Comparison of ENCODE assay signal across 8 cellular contexts in genomic region chr2:105795575-105795934, GRCh38. TPM values are rescaled to one million over a fixed set of nuclear protein-coding genes. Genes with fewer than 3 reads are reported as not detected.
DNase-seq lines count a peak whose midpoint lies in the region; ATAC-seq and TF ChIP-seq lines count a peak whose summit lies in the region.

No MANE protein-coding gene starts in this region.

- H3K9me3 ChIP-seq in DND-41 (ENCODE audit: insufficient read depth, low read length, severe bottlenecking), result no peaks in the 10 kb centered on the region

- H3K36me3 ChIP-seq in DND-41 (ENCODE audit: insufficient read depth, low read length) (no peaks in the 10 kb centered on the region), KMS-11 (ENCODE audit: insufficient read depth) (no peaks in the 10 kb centered on the region)

- H3K4me3 Mint-ChIP-seq in mesothelial cell of epicardium, result no peak overlapping the region

- H3K9me3 Mint-ChIP-seq in mesothelial cell of epicardium, result no peaks in the 10 kb centered on the region

- in situ Hi-C loops in ACHN (cut with HindIII; ENCODE audit: low pct_ligation_motif_present, low pct_unique_long_range_greater_than_20kb, low sequenced_read_pairs), result no loop called here

- peaks cover 80% of the 10 kb centered on the region for H3K4me1 ChIP-seq in DND-41 (ENCODE audit: insufficient read depth, low read length)
- peaks cover 100% of the 10 kb centered on the region for H3K4me1 ChIP-seq in KMS-11 (ENCODE audit: low read depth, poor library complexity, severe bottlenecking)

- H3K9ac ChIP-seq in DND-41 (ENCODE audit: low read depth, low read length) (peak overlapping the region; percentile 58), KMS-11 (peak overlapping the region; percentile 77; the same call in 1 of the 2 replicates)

- DNase-seq in DND-41 (peak; percentile 42), mesothelial cell of epicardium (ENCODE audit: low spot score in 2 of 2, unreplicated experiment in 2 of 2) (no peak), ACHN (no peak), inferior parietal cortex (ENCODE audit: extremely low spot score) (no peak)
- DNase-seq in activated CD8-positive, alpha-beta memory T cell treated with anti-CD3 and anti-CD28 coated beads, Interleukin-2, amount 50 U/mL, for 4 hours, result peak; percentile 52

- H3K27ac ChIP-seq in DND-41 (ENCODE audit: low read length) (peak overlapping the region; percentile 99), KMS-11 (peak overlapping the region; percentile 97)

- H3K36me3 Mint-ChIP-seq in mesothelial cell of epicardium, result no peaks in the 10 kb centered on the region

- H3K79me2 ChIP-seq in DND-41 (ENCODE audit: insufficient read depth, low read length) (peaks cover 72% of the 10 kb centered on the region), KMS-11 (ENCODE audit: insufficient read depth, low read depth) (peaks cover 90% of the 10 kb centered on the region)

- H3K27ac Mint-ChIP-seq in mesothelial cell of epicardium, result peak overlapping the region; percentile 88

- H3K4me2 ChIP-seq in DND-41 (ENCODE audit: insufficient read depth, low read length), result peak overlapping the region; percentile 50
- peak overlapping the region; percentile 84 for H3K4me2 ChIP-seq in KMS-11

- H3K27me3 ChIP-seq in DND-41 (ENCODE audit: insufficient read depth, low read length, poor library complexity), result no peaks in the 10 kb centered on the region
- H3K27me3 ChIP-seq in KMS-11 (ENCODE audit: insufficient read depth, low read depth), result no peaks in the 10 kb centered on the region

- peak; percentile 29 for ATAC-seq in DND-41 (ENCODE audit: insufficient read depth, low read depth)
- no peak for ATAC-seq in GM21381 (IDR thresholded peaks at IDR 0.05; ENCODE audit: unreplicated experiment)
- no peak for ATAC-seq in GM19324 (IDR thresholded peaks at IDR 0.05; ENCODE audit: low FRiP score, unreplicated experiment)

- TF ChIP-seq CTCF in DND-41 (IDR thresholded peaks at IDR 0.05; ENCODE audit: borderline replicate concordance, extremely low read depth, low read length, poor library complexity, severe bottlenecking), result no peak
- no peak for TF ChIP-seq CTCF in KMS-11 (conservative IDR thresholded peaks at IDR 0.05; ENCODE audit: low read depth, low read length)
- no peak for TF ChIP-seq CTCF in mesothelial cell of epicardium (IDR thresholded peaks at IDR 0.05; ENCODE audit: unreplicated experiment)

- no peak overlapping the region for H2AFZ ChIP-seq in DND-41 (ENCODE audit: low read depth, low read length)
- H2AFZ ChIP-seq in KMS-11 (ENCODE audit: low read depth), result no peak overlapping the region

- peak overlapping the region in 1 of 2 experiments; percentile 26; a peak in 2 of 4 replicates for H3K4me3 ChIP-seq in DND-41 (ENCODE audit: low read depth in 1 of 2, low read length in 2 of 2)
- H3K4me3 ChIP-seq in KMS-11 (IDR thresholded peaks at IDR 0.05; ENCODE audit: insufficient read depth, low read depth, low read length), result peak overlapping the region; percentile 10

- peaks cover 42% of the 10 kb centered on the region for H3K4me1 Mint-ChIP-seq in mesothelial cell of epicardium

- H4K20me1 ChIP-seq in DND-41 (ENCODE audit: insufficient read depth, low read length), result peaks cover 11% of the 10 kb centered on the region; the same call in 1 of the 2 replicates
- no peaks in the 10 kb centered on the region for H4K20me1 ChIP-seq in KMS-11 (ENCODE audit: insufficient read depth)

- no peaks in the 10 kb centered on the region for H3K27me3 Mint-ChIP-seq in mesothelial cell of epicardium (ENCODE audit: low read depth)

RNA-seq across cellular contexts. Expression of gene NCK2, which starts 50.8 kb away (rescaled TPM):
- total RNA-seq in mesothelial cell of epicardium, result 57.5 to 59.5 TPM (median 58.9 TPM) in 3 replicates

Comparison
In these comparisons a context has a peak if more than half of its experiments do, and no peak if none do; other contexts are left out.
1. DNase-seq: peak in DND-41 (single experiment) and activated CD8-positive, alpha-beta memory T cell treated with anti-CD3 and anti-CD28 coated beads, Interleukin-2, amount 50 U/mL, for 4 hours (single experiment); none in mesothelial cell of epicardium (0 of 2), ACHN (single experiment) and inferior parietal cortex (single experiment).